10 cellular contexts compared by ENCODE assay signal in genomic region chr20:32614772-32615171, GRCh38. TPM values are rescaled to one million over a fixed set of nuclear protein-coding genes. Genes with fewer than 3 reads are reported as not detected.
"Had no signal": no experiment of that assay in that cellular context is flagged by ENCODE, and none has a peak within 500 bp of the region (broad histone marks: within the 10 kb centered on the region; RNA-seq: fewer than 3 reads in every experiment).

No MANE protein-coding gene starts in this region.

- H3K4me3 ChIP-seq: GM23248 had no signal

- H3K9ac ChIP-seq: GM23248 had no signal

- H3K9me3 Mint-ChIP-seq: H9, HFFc6 had no signal

- H3K27ac Mint-ChIP-seq: H9, HFFc6, IgD-negative memory B cell had no signal

- ATAC-seq: HepG2 had no signal

- H3K36me3 Mint-ChIP-seq: IgD-negative memory B cell had no signal

- H3K27ac ChIP-seq: GM23248, HL-60 had no signal

- DNase-seq: GM23248, GOT3, H9, HCEC 1CT, HFFc6, KBM-7 had no signal

- H3K4me3 Mint-ChIP-seq: H9, HFFc6 had no signal

RNA-seq across cellular contexts. Expression of gene C20orf203, which starts 59.0 kb away (rescaled TPM):
- total RNA-seq: GM23248, HFFc6, HT1080 had no signal
- polyA plus RNA-seq: GM23248 had no signal
